26 cellular contexts compared by ENCODE assay signal in genomic region chr14:39080886-39081285, GRCh38.
"Had no signal": no experiment of that assay in that cellular context is flagged by ENCODE, and none has a peak within 500 bp of the region (broad histone marks: within the 10 kb centered on the region; RNA-seq: fewer than 3 reads in every experiment).

No MANE protein-coding gene starts in this region.

- DNase-seq: hippocampal formation; kidney; left colon; left lung; lower lobe of right lung; mammary epithelial cell; mesenchymal stem cell; naive thymus-derived CD8-positive, alpha-beta T cell; pancreas; posterior cingulate gyrus; stimulated activated CD4-positive, alpha-beta T cell treated with anti-CD3 and anti-CD28 coated beads, Interleukin-12 subunit alpha, Interleukin-12 subunit beta, amount 100 ng/mL, for 4 hours; stimulated activated CD4-positive, alpha-beta T cell treated with anti-CD3 and anti-CD28 coated beads, Interleukin-15, amount 100 ng/mL, for 24 hours; stimulated activated CD4-positive, alpha-beta T cell treated with anti-CD3 and anti-CD28 coated beads, Interleukin-2, amount 100 ng/mL, for 24 hours; stimulated activated CD4-positive, alpha-beta T cell treated with anti-CD3 and anti-CD28 coated beads, Interleukin-4, amount 100 ng/mL, for 1 hour; stimulated activated naive CD4-positive, alpha-beta T cell; tibial artery; trophoblast cell; upper lobe of right lung had no signal

- H3K9me3 ChIP-seq: left lung, lower lobe of right lung, pancreas, right atrium auricular region, suprapubic skin, thoracic aorta, tibial artery, upper lobe of right lung had no signal

- H3K27ac ChIP-seq: left lung, lower lobe of right lung, pancreas, right atrium auricular region, skin epidermis, suprapubic skin, thoracic aorta, tibial artery, upper lobe of right lung had no signal

- H3K27me3 ChIP-seq: left lung, pancreas, right atrium auricular region, suprapubic skin, tibial artery, upper lobe of right lung had no signal

- FAIRE-seq: islet of Langerhans, kidney, pancreas, urothelium cell line had no signal

- H3K9me3 Mint-ChIP-seq: naive thymus-derived CD8-positive, alpha-beta T cell; stimulated activated naive CD8-positive, alpha-beta T cell treated with anti-CD3 and anti-CD28 coated beads, Interleukin-15, Interleukin-2, amounts not matched to agents 100 ng/mL and 50 ng/mL, for 24 hours had no signal

- H3K4me1 ChIP-seq: left lung, lower lobe of right lung, pancreas, right atrium auricular region, suprapubic skin, tibial artery, upper lobe of right lung had no signal

- H3K27me3 Mint-ChIP-seq: naive thymus-derived CD8-positive, alpha-beta T cell; stimulated activated naive CD8-positive, alpha-beta T cell treated with anti-CD3 and anti-CD28 coated beads, Interleukin-15, Interleukin-2, amounts not matched to agents 100 ng/mL and 50 ng/mL, for 24 hours had no signal

- H3K4me3 Mint-ChIP-seq: naive thymus-derived CD8-positive, alpha-beta T cell; stimulated activated naive CD8-positive, alpha-beta T cell treated with anti-CD3 and anti-CD28 coated beads, Interleukin-15, Interleukin-2, amounts not matched to agents 100 ng/mL and 50 ng/mL, for 24 hours had no signal

- ATAC-seq: left colon; left lung; lower lobe of right lung; naive thymus-derived CD8-positive, alpha-beta T cell; pancreas; sciatic nerve; upper lobe of right lung had no signal

- H3K4me3 ChIP-seq: left lung, lower lobe of right lung, pancreas, right atrium auricular region, skin epidermis, suprapubic skin, thoracic aorta, tibial artery, upper lobe of right lung had no signal
